Comparison of ENCODE assay signal across 8 cellular contexts in the genomic region with DNA sequence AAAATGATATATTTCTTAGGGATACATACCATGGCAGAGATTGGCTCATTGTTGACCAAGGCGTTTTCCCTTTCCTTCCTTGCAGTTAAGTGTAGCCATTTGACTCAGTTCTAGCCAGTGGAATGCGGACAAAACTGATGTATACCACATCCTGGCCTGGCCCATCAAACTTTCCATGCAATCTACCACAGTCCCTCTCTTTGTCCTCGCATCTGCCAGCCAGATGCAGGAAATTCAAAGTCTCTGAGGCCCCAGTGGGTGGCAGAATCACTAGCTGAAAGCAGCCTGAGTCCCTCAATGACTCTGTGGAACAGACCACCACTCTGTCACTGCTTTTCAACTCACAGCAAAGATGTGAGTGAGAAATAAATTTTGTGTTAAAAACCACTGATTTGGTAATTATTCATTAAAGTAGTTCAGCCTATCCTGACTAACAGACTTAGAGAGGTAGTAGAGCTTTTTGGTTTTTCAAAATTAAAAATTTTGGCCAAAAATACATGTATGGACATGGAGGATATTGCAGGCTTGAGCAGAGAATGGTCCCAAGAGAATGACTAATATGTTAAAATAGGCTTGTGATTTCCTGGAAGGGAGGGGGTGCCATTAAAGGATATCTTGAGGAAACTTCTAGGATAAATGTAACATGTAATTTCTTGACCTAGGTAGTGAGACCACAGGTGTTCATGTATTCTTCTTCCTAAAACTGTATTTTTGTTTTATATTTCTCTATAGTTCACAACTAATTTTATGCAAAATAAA. TPM values are rescaled to one million over a fixed set of nuclear protein-coding genes. Genes with fewer than 3 reads are reported as not detected.
DNase-seq lines count a peak whose midpoint lies in the region; ATAC-seq and TF ChIP-seq lines count a peak whose summit lies in the region.

No MANE protein-coding gene starts in this region.

- DNase-seq in DND-41 = no peak
- no peak for DNase-seq in T-helper 17 cell
- DNase-seq in iPS-NIHi7 (ENCODE audit: extremely low spot score) = peak; percentile 24
- DNase-seq in DMS114 treated with DMSO at 0.1 percent for 48 hours (lab: John Stamatoyannopoulos, UW; ENCODE audit: unreplicated experiment) = no peak
- DNase-seq in NCI-H146 treated with DMSO at 0.1 percent for 48 hours (lab: John Stamatoyannopoulos, UW; ENCODE audit: unreplicated experiment) = no peak
- no peak for DNase-seq in left lung
- DNase-seq in NCI-H1417 treated with DMSO at 0.1 percent for 48 hours (lab: John Stamatoyannopoulos, UW) = no peak

- H3K27me3 ChIP-seq in DND-41 (ENCODE audit: insufficient read depth, low read length, poor library complexity) (no peaks in the 10 kb centered on the region), left lung (no peaks in the 10 kb centered on the region)

- peak overlapping the region; percentile 68 for H3K27ac Mint-ChIP-seq in T-helper 17 cell

- H3K79me2 ChIP-seq in DND-41 (ENCODE audit: insufficient read depth, low read length) = peaks cover 9% of the 10 kb centered on the region; the same call in 1 of the 2 replicates

- H3K27me3 Mint-ChIP-seq in T-helper 17 cell = no peaks in the 10 kb centered on the region

- H3K9me3 ChIP-seq in DND-41 (ENCODE audit: insufficient read depth, low read length, severe bottlenecking) (no peaks in the 10 kb centered on the region), T-helper 17 cell (ENCODE audit: control insufficient read depth, low read length, poor library complexity, severe bottlenecking) (no peaks in the 10 kb centered on the region), left lung (no peaks in the 10 kb centered on the region)

- H2AFZ ChIP-seq in DND-41 (ENCODE audit: low read depth, low read length) = no peak overlapping the region

- no peak overlapping the region for H3K9ac ChIP-seq in DND-41 (ENCODE audit: low read depth, low read length)

- peak overlapping the region; percentile 5 for H3K4me3 Mint-ChIP-seq in T-helper 17 cell

- peaks cover 20% of the 10 kb centered on the region for H3K4me1 Mint-ChIP-seq in T-helper 17 cell

- ATAC-seq in DND-41 (ENCODE audit: insufficient read depth, low read depth) = no peak
- ATAC-seq in GM21825 (IDR thresholded peaks at IDR 0.05; ENCODE audit: unreplicated experiment) = peak; percentile 57
- ATAC-seq in T-helper 17 cell = peak; percentile 37
- no peak for ATAC-seq in left lung

- H3K27ac ChIP-seq in DND-41 (ENCODE audit: low read length) (0 out of 2 replicates have a peak overlapping the region, but pooled peaks have one; percentile 11), left lung (no peak overlapping the region)

- H3K4me2 ChIP-seq in DND-41 (ENCODE audit: insufficient read depth, low read length) = no peak overlapping the region

- peaks cover 4% of the 10 kb centered on the region for H3K36me3 Mint-ChIP-seq in T-helper 17 cell (ENCODE audit: low read depth)

- H3K36me3 ChIP-seq in DND-41 (ENCODE audit: insufficient read depth, low read length) = peaks cover 16% of the 10 kb centered on the region; the same call in 1 of the 2 replicates
- peaks cover 0 to 18% of the 10 kb centered on the region in 2 donors for H3K36me3 ChIP-seq in left lung

- peaks cover 5% of the 10 kb centered on the region; the same call in 1 of the 2 replicates for H4K20me1 ChIP-seq in DND-41 (ENCODE audit: insufficient read depth, low read length)

- TF ChIP-seq CTCF in DND-41 (IDR thresholded peaks at IDR 0.05; ENCODE audit: borderline replicate concordance, extremely low read depth, low read length, poor library complexity, severe bottlenecking) (no peak), left lung (IDR thresholded peaks at IDR 0.05) (no peak)

- no peaks in the 10 kb centered on the region for H3K4me1 ChIP-seq in DND-41 (ENCODE audit: insufficient read depth, low read length)
- H3K4me1 ChIP-seq in left lung = peaks cover 0 to 10% of the 10 kb centered on the region in 2 donors

- intact Hi-C loops in left lung (cut with DNase I) = no loop called here

- no peak overlapping the region for H3K4me3 ChIP-seq in DND-41 (ENCODE audit: low read depth in 1 of 2, low read length in 2 of 2)
- H3K4me3 ChIP-seq in left lung = no peak overlapping the region

RNA-seq across cellular contexts. Expression of gene LRRFIP2, which starts 10.9 kb away (rescaled TPM):
- total RNA-seq in T-helper 17 cell (10 to 100 TPM; 45.4 to 51.6 TPM), left lung (10 to 100 TPM; 52.6 to 60.3 TPM)

Comparison
In these comparisons a context has a peak if more than half of its experiments do, and no peak if none do; other contexts are left out.
1. ATAC-seq: peak in GM21825 (single experiment) and T-helper 17 cell (single experiment); none in DND-41 (single experiment) and left lung (single experiment).